15 cellular contexts compared by ENCODE assay signal in genomic region chr4:26020896-26021295, GRCh38.
DNase-seq lines count a peak whose midpoint lies in the region; ATAC-seq, FAIRE-seq and TF ChIP-seq lines count a peak whose summit lies in the region.
"Had no signal": no experiment of that assay in that cellular context is flagged by ENCODE, and none has a peak within 500 bp of the region (broad histone marks: within the 10 kb centered on the region; RNA-seq: fewer than 3 reads in every experiment).

No MANE protein-coding gene starts in this region.

- no peak for FAIRE-seq in pancreas (lab: Jason Lieb, UNC)
- FAIRE-seq: GM19239 had no signal

- H3K36me3 ChIP-seq in pancreas (no peaks in the 10 kb centered on the region), suprapubic skin (no peaks in the 10 kb centered on the region)
- H3K36me3 ChIP-seq: esophagus muscularis mucosa, transverse colon had no signal

- TF ChIP-seq CTCF in pancreas (IDR thresholded peaks at IDR 0.05) (no peak), suprapubic skin (IDR thresholded peaks at IDR 0.05) (no peak)

- H3K27me3 ChIP-seq in pancreas: no peaks in the 10 kb centered on the region
- no peaks in the 10 kb centered on the region for H3K27me3 ChIP-seq in suprapubic skin
- H3K27me3 ChIP-seq: esophagus muscularis mucosa, transverse colon had no signal

- 70 to 72% methylated on average over 6 of the region's 6 CpGs for WGBS in pancreas, 2 donors
- 68% methylated on average over 6 of the region's 6 CpGs for WGBS in suprapubic skin

- H3K4me1 ChIP-seq in pancreas (peaks cover 11 to 19% (median 19%) of the 10 kb centered on the region in 3 donors), suprapubic skin (peaks cover 25% of the 10 kb centered on the region)

- ATAC-seq in pancreas: peak in 3 of 4 donors; percentile 7 to 22 (median 21)

- H3K4me3 ChIP-seq in pancreas: no peak overlapping the region
- H3K4me3 ChIP-seq in suprapubic skin: no peak overlapping the region
- H3K4me3 ChIP-seq: esophagus muscularis mucosa, PC-9, transverse colon had no signal

- intact Hi-C loops in pancreas (cut with DNase I): loop anchor here in 1 of 3 donors (10.0 kb wide), 1 partner anchor 384 kb away; no protein-coding TSS in a partner anchor

- peak; percentile 75 for DNase-seq in AG08395 (ENCODE audit: low spot score)
- peak; percentile 91 for DNase-seq in M059J (ENCODE audit: low read depth)
- peak; percentile 19 for DNase-seq in dermis blood vessel endothelial cell
- no peak for DNase-seq in pancreas
- no peak for DNase-seq in erythroblast (lab: John Stamatoyannopoulos, UW)
- no peak for DNase-seq in NCI-H1694 (lab: John Stamatoyannopoulos, UW)
- no peak for DNase-seq in suprapubic skin (ENCODE audit: low spot score in 2 of 2)
- DNase-seq in NCI-H187 treated with DMSO at 0.1 percent for 48 hours (lab: John Stamatoyannopoulos, UW): no peak
- DNase-seq: activated CD4-positive, alpha-beta T cell treated with anti-CD3 and anti-CD28 coated beads, Interleukin-2, amount 10 ng/mL, durations not matched to agents 24 days and 14 days; DND-41; NCI-H510A; transverse colon had no signal

- no peak for TF ChIP-seq POLR2A in erythroblast (IDR thresholded peaks at IDR 0.05; ENCODE audit: low read length)
- no peak for TF ChIP-seq POLR2A in suprapubic skin (IDR thresholded peaks at IDR 0.05)

- H3K9me3 ChIP-seq in pancreas (no peaks in the 10 kb centered on the region), suprapubic skin (no peaks in the 10 kb centered on the region)
- H3K9me3 ChIP-seq: esophagus muscularis mucosa, transverse colon had no signal

- no peak for TF ChIP-seq EP300 in suprapubic skin (IDR thresholded peaks at IDR 0.05)

- H3K27ac ChIP-seq in pancreas (peak overlapping the region in 1 of 4 donors; percentile 4), suprapubic skin (no peak overlapping the region)
- H3K27ac ChIP-seq: esophagus muscularis mucosa, PC-9 had no signal

Comparison
In these comparisons a context has a peak if more than half of its experiments do, and no peak if none do; other contexts are left out.
1. DNase-seq: peak in AG08395 (single experiment), M059J (single experiment) and dermis blood vessel endothelial cell (single experiment); none in pancreas (0 of 6), erythroblast (0 of 2), NCI-H1694 (single experiment), suprapubic skin (0 of 2) and NCI-H187 treated with DMSO at 0.1 percent for 48 hours (single experiment).